32 cellular contexts compared by ENCODE assay signal in the genomic region with DNA sequence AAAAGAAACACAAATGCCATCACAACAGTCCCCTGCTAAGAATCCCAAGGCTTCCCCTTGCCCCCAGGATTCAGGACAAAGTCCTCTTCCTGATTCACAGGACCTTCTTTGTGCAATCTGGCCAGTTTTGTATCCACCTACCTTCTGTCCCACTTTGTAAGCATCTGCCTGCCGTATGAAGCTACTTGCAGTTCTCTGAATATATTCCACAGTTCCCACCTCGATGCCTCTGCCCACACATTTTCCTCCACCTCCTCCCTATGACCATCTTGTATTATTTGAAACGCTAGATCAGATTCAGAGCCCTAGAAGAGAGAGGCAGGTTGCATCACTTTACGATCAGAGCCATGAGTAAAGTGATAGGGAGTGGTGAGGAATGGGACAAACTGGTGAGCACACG.
"Had no signal": no experiment of that assay in that cellular context is flagged by ENCODE, and none has a peak within 500 bp of the region (broad histone marks: within the 10 kb centered on the region; RNA-seq: fewer than 3 reads in every experiment).

No MANE protein-coding gene starts in this region.

- ATAC-seq: activated CD4-positive, CD25-positive, alpha-beta regulatory T cell treated with anti-CD3 and anti-CD28 coated beads, Interleukin-2, amount 50 U/mL, for 24 hours; activated naive CD4-positive, alpha-beta T cell treated with anti-CD3 and anti-CD28 coated beads, Interleukin-2, amount 50 U/mL, for 72 hours; activated T-cell treated with anti-CD3 and anti-CD28 coated beads, Interleukin-2, amount 50 U/mL, for 72 hours; esophagus mucosa; foreskin keratinocyte; gastrocnemius medialis; heart left ventricle; T-helper 17 cell had no signal

- H3K9me3 ChIP-seq: colonic mucosa, gastrocnemius medialis had no signal

- H3K4me1 Mint-ChIP-seq: activated B cell treated with CpG ODN at 0.5 μM for 24 hours; activated CD4-positive, alpha-beta memory T cell treated with anti-CD3 and anti-CD28 coated beads, Interleukin-2, amount 10 ng/mL, durations not matched to agents 7 days and 5 days; activated CD4-positive, alpha-beta T cell treated with anti-CD3 and anti-CD28 coated beads, Interleukin-2, amount 10 ng/mL, durations not matched to agents 7 days and 5 days; activated naive CD4-positive, alpha-beta T cell treated with anti-CD3 and anti-CD28 coated beads, Interleukin-2, amount 10 ng/mL, durations not matched to agents 7 days and 5 days; activated naive CD8-positive, alpha-beta T cell treated with anti-CD3 and anti-CD28 coated beads, Interleukin-2, amount 10 ng/mL, durations not matched to agents 7 days and 5 days; endodermal cell; T-helper 17 cell had no signal

- H3K4me1 ChIP-seq: ascending aorta, breast epithelium, colonic mucosa, gastrocnemius medialis, heart left ventricle had no signal

- H3K36me3 Mint-ChIP-seq: activated naive CD4-positive, alpha-beta T cell treated with anti-CD3 and anti-CD28 coated beads, Interleukin-2, amount 10 ng/mL, durations not matched to agents 7 days and 5 days; activated naive CD8-positive, alpha-beta T cell treated with anti-CD3 and anti-CD28 coated beads, Interleukin-2, amount 10 ng/mL, durations not matched to agents 7 days and 5 days; brain had no signal

- H3K4me3 Mint-ChIP-seq: activated B cell treated with CpG ODN at 0.5 μM for 24 hours; activated CD4-positive, alpha-beta memory T cell treated with anti-CD3 and anti-CD28 coated beads, Interleukin-2, amount 10 ng/mL, durations not matched to agents 7 days and 5 days; activated CD4-positive, alpha-beta T cell treated with anti-CD3 and anti-CD28 coated beads, Interleukin-2, amount 10 ng/mL, durations not matched to agents 7 days and 5 days; activated naive CD4-positive, alpha-beta T cell treated with anti-CD3 and anti-CD28 coated beads, Interleukin-2, amount 10 ng/mL, durations not matched to agents 7 days and 5 days; activated naive CD8-positive, alpha-beta T cell treated with anti-CD3 and anti-CD28 coated beads, Interleukin-2, amount 10 ng/mL, durations not matched to agents 7 days and 5 days; activated T-cell treated with anti-CD3 and anti-CD28 coated beads, Interleukin-2, amount 50 U/mL, for 24 hours; activated T-cell treated with anti-CD3 and anti-CD28 coated beads, Interleukin-2, amount 50 U/mL, for 72 hours; brain; endodermal cell; T-helper 17 cell; T-helper 2 cell treated with Interferon-gamma antibody and Interleukin-4, amounts not matched to agents 5 μg/mL and 100 μg/mL, for 36 hours had no signal

- H3K27me3 ChIP-seq: ascending aorta, breast epithelium, cardiac muscle cell, colonic mucosa, foreskin keratinocyte, gastrocnemius medialis had no signal

- DNase-seq: activated B cell treated with CpG ODN at 0.5 μM for 24 hours; activated CD4-positive, alpha-beta memory T cell treated with anti-CD3 and anti-CD28 coated beads, Interleukin-2, amount 10 ng/mL, durations not matched to agents 7 days and 5 days; activated CD4-positive, alpha-beta T cell treated with anti-CD3 and anti-CD28 coated beads, Interleukin-2, amount 10 ng/mL, durations not matched to agents 7 days and 5 days; activated CD4-positive, alpha-beta T cell treated with anti-CD3 and anti-CD28 coated beads, Interleukin-2, amount 50 U/mL, for 4 hours; activated CD8-positive, alpha-beta memory T cell treated with anti-CD3 and anti-CD28 coated beads, Interleukin-2, amount 50 U/mL, for 48 hours; activated gamma-delta T cell; activated naive CD4-positive, alpha-beta T cell; activated naive CD4-positive, alpha-beta T cell treated with anti-CD3 and anti-CD28 coated beads, Interleukin-2, amount 10 ng/mL, durations not matched to agents 7 days and 5 days; activated naive CD8-positive, alpha-beta T cell treated with anti-CD3 and anti-CD28 coated beads, Interleukin-2, amount 10 ng/mL, durations not matched to agents 7 days and 5 days; activated T-cell treated with anti-CD3 and anti-CD28 coated beads for 4 hours; activated T-cell treated with anti-CD3 and anti-CD28 coated beads, Interleukin-2, amount 50 U/mL, for 24 hours; activated T-cell treated with anti-CD3 and anti-CD28 coated beads, Interleukin-2, amount 50 U/mL, for 72 hours; central memory CD4-positive, alpha-beta T cell; cerebellar nuclear complex; colonic mucosa; effector memory CD4-positive, alpha-beta T cell; endodermal cell; foreskin keratinocyte; gastrocnemius medialis; glutamatergic neuron; heart left ventricle; T-helper 1 cell; T-helper 17 cell; WERI-Rb-1 had no signal

- H3K27ac ChIP-seq: ascending aorta, breast epithelium, cardiac muscle cell, colonic mucosa, foreskin keratinocyte, gastrocnemius medialis, heart left ventricle, WERI-Rb-1 had no signal

- H3K27ac Mint-ChIP-seq: activated B cell treated with CpG ODN at 0.5 μM for 24 hours; activated CD4-positive, alpha-beta memory T cell treated with anti-CD3 and anti-CD28 coated beads, Interleukin-2, amount 10 ng/mL, durations not matched to agents 7 days and 5 days; activated CD4-positive, alpha-beta T cell treated with anti-CD3 and anti-CD28 coated beads, Interleukin-2, amount 10 ng/mL, durations not matched to agents 7 days and 5 days; activated naive CD4-positive, alpha-beta T cell treated with anti-CD3 and anti-CD28 coated beads, Interleukin-2, amount 10 ng/mL, durations not matched to agents 7 days and 5 days; activated naive CD4-positive, alpha-beta T cell treated with anti-CD3 and anti-CD28 coated beads, Interleukin-2, amount 50 U/mL, for 72 hours; activated naive CD8-positive, alpha-beta T cell treated with anti-CD3 and anti-CD28 coated beads, Interleukin-2, amount 10 ng/mL, durations not matched to agents 7 days and 5 days; activated T-cell treated with anti-CD3 and anti-CD28 coated beads, Interleukin-2, amount 50 U/mL, for 24 hours; activated T-cell treated with anti-CD3 and anti-CD28 coated beads, Interleukin-2, amount 50 U/mL, for 72 hours; brain; endodermal cell; T-helper 17 cell; T-helper 2 cell treated with Interferon-gamma antibody and Interleukin-4, amounts not matched to agents 5 μg/mL and 100 μg/mL, for 36 hours had no signal
